Comparison of ENCODE assay signal across 9 cellular contexts in genomic region chr3:152267319-152267689, GRCh38. TPM values are rescaled to one million over a fixed set of nuclear protein-coding genes. Genes with fewer than 3 reads are reported as not detected.
DNase-seq lines count a peak whose midpoint lies in the region; ATAC-seq and TF ChIP-seq lines count a peak whose summit lies in the region.
"Had no signal": no experiment of that assay in that cellular context is flagged by ENCODE, and none has a peak within 500 bp of the region (broad histone marks: within the 10 kb centered on the region; RNA-seq: fewer than 3 reads in every experiment).

No MANE protein-coding gene starts in this region.

- H3K4me3 ChIP-seq in liver (ENCODE audit: low read depth in 1 of 3, low read length in 3 of 3) (no peak overlapping the region), thoracic aorta (peak overlapping the region; percentile 85)

- H3K4me3 Mint-ChIP-seq in activated CD4-positive, alpha-beta T cell treated with anti-CD3 and anti-CD28 coated beads, Interleukin-2, amount 10 ng/mL, durations not matched to agents 24 days and 14 days = peak overlapping the region; percentile 83
- H3K4me3 Mint-ChIP-seq in activated T-helper 2 cell treated with anti-CD3 and anti-CD28 coated beads, Interferon-gamma antibody, Interleukin-2, Interleukin-4, amounts not matched to agents 10 μg/mL and 5 μg/mL and 100 μg/mL, durations not matched to agents 14 hours and 24 hours and 36 hours (ENCODE audit: low read depth) = peak overlapping the region; percentile 89

- peak overlapping the region; percentile 94 for H3K27ac Mint-ChIP-seq in activated CD4-positive, alpha-beta T cell treated with anti-CD3 and anti-CD28 coated beads, Interleukin-2, amount 10 ng/mL, durations not matched to agents 24 days and 14 days
- H3K27ac Mint-ChIP-seq in activated T-helper 2 cell treated with anti-CD3 and anti-CD28 coated beads, Interferon-gamma antibody, Interleukin-2, Interleukin-4, amounts not matched to agents 10 μg/mL and 5 μg/mL and 100 μg/mL, durations not matched to agents 14 hours and 24 hours and 36 hours = peak overlapping the region; percentile 96

- H3K27ac ChIP-seq in liver (ENCODE audit: low read depth in 1 of 2, low read length in 2 of 2) = peak overlapping the region; percentile 98 to 99
- H3K27ac ChIP-seq in thoracic aorta = peak overlapping the region; percentile 97 to 99

- H3K4me1 Mint-ChIP-seq in activated CD4-positive, alpha-beta T cell treated with anti-CD3 and anti-CD28 coated beads, Interleukin-2, amount 10 ng/mL, durations not matched to agents 24 days and 14 days = peaks cover 43% of the 10 kb centered on the region
- H3K4me1 Mint-ChIP-seq in activated T-helper 2 cell treated with anti-CD3 and anti-CD28 coated beads, Interferon-gamma antibody, Interleukin-2, Interleukin-4, amounts not matched to agents 10 μg/mL and 5 μg/mL and 100 μg/mL, durations not matched to agents 14 hours and 24 hours and 36 hours (ENCODE audit: low read depth) = peaks cover 50% of the 10 kb centered on the region

- TF ChIP-seq CTCF in liver (IDR thresholded peaks at IDR 0.05; ENCODE audit: low read depth, low read length, missing input control) = no peak
- no peak for TF ChIP-seq CTCF in thoracic aorta (IDR thresholded peaks at IDR 0.05)

- no peaks in the 10 kb centered on the region for H3K36me3 ChIP-seq in liver (ENCODE audit: control insufficient read depth in 4 of 4, insufficient read depth in 3 of 4, low read depth in 1 of 4, low read length in 3 of 4)
- no peaks in the 10 kb centered on the region for H3K36me3 ChIP-seq in thoracic aorta

- H3K27me3 Mint-ChIP-seq in activated CD4-positive, alpha-beta T cell treated with anti-CD3 and anti-CD28 coated beads, Interleukin-2, amount 10 ng/mL, durations not matched to agents 24 days and 14 days = no peaks in the 10 kb centered on the region
- no peaks in the 10 kb centered on the region for H3K27me3 Mint-ChIP-seq in activated T-helper 2 cell treated with anti-CD3 and anti-CD28 coated beads, Interferon-gamma antibody, Interleukin-2, Interleukin-4, amounts not matched to agents 10 μg/mL and 5 μg/mL and 100 μg/mL, durations not matched to agents 14 hours and 24 hours and 36 hours (ENCODE audit: low read depth)

- 79% methylated on average over 5 of the region's 5 CpGs for WGBS in liver

- H3K9me3 ChIP-seq in liver (ENCODE audit: control insufficient read depth in 4 of 4, low read length in 3 of 4) = no peaks in the 10 kb centered on the region
- H3K9me3 ChIP-seq in thoracic aorta = no peaks in the 10 kb centered on the region

- no peaks in the 10 kb centered on the region for H3K9me3 Mint-ChIP-seq in activated CD4-positive, alpha-beta T cell treated with anti-CD3 and anti-CD28 coated beads, Interleukin-2, amount 10 ng/mL, durations not matched to agents 24 days and 14 days
- H3K9me3 Mint-ChIP-seq in activated T-helper 2 cell treated with anti-CD3 and anti-CD28 coated beads, Interferon-gamma antibody, Interleukin-2, Interleukin-4, amounts not matched to agents 10 μg/mL and 5 μg/mL and 100 μg/mL, durations not matched to agents 14 hours and 24 hours and 36 hours = no peaks in the 10 kb centered on the region

- no peak for TF ChIP-seq RAD21 in liver (IDR thresholded peaks at IDR 0.05)

- H3K9ac ChIP-seq in liver (ENCODE audit: low read depth in 1 of 2, low read length in 2 of 2) = no peak overlapping the region

- H3K36me3 Mint-ChIP-seq in activated CD4-positive, alpha-beta T cell treated with anti-CD3 and anti-CD28 coated beads, Interleukin-2, amount 10 ng/mL, durations not matched to agents 24 days and 14 days (ENCODE audit: low read depth) = peaks cover 40% of the 10 kb centered on the region
- peaks cover 38% of the 10 kb centered on the region for H3K36me3 Mint-ChIP-seq in activated T-helper 2 cell treated with anti-CD3 and anti-CD28 coated beads, Interferon-gamma antibody, Interleukin-2, Interleukin-4, amounts not matched to agents 10 μg/mL and 5 μg/mL and 100 μg/mL, durations not matched to agents 14 hours and 24 hours and 36 hours (ENCODE audit: low read depth)

- no peak for ATAC-seq in thoracic aorta (ENCODE audit: insufficient number of reproducible peaks, low FRiP score, low read depth)
- no peak for ATAC-seq in HG03159 (IDR thresholded peaks at IDR 0.05; ENCODE audit: unreplicated experiment)
- no peak for ATAC-seq in HG03045 (IDR thresholded peaks at IDR 0.05; ENCODE audit: unreplicated experiment)

- H3K4me1 ChIP-seq in liver (ENCODE audit: control insufficient read depth in 4 of 4, insufficient read depth in 4 of 4, low read length in 3 of 4) (peaks cover 0 to 18% (median 13%) of the 10 kb centered on the region in 4 donors), thoracic aorta (ENCODE audit: control insufficient read depth in 1 of 2, low read depth in 2 of 2) (peaks cover 32 to 45% of the 10 kb centered on the region in 2 donors)

- intact Hi-C loops in activated CD4-positive, alpha-beta T cell treated with anti-CD3 and anti-CD28 coated beads, Interleukin-2, amount 10 ng/mL, durations not matched to agents 24 days and 14 days (cut with micrococcal nuclease) = loop anchor here (5.0 kb wide), 2 partner anchors 425 to 1505 kb away; partner anchors contain the start of gene SIAH2
- intact Hi-C loops in activated T-helper 2 cell treated with anti-CD3 and anti-CD28 coated beads, Interferon-gamma antibody, Interleukin-2, Interleukin-4, amounts not matched to agents 10 μg/mL and 5 μg/mL and 100 μg/mL, durations not matched to agents 14 hours and 24 hours and 36 hours (cut with micrococcal nuclease) = loop anchor here (5.0 kb wide), 3 partner anchors 195 to 1505 kb away; partner anchors contain the start of genes RAP2B and SIAH2

- peak; percentile 66 for DNase-seq in activated CD4-positive, alpha-beta T cell treated with anti-CD3 and anti-CD28 coated beads, Interleukin-2, amount 10 ng/mL, durations not matched to agents 24 days and 14 days
- DNase-seq in activated CD4-positive, alpha-beta T cell treated with anti-CD3 and anti-CD28 coated beads for 48 hours = no peak
- DNase-seq in activated T-helper 2 cell treated with anti-CD3 and anti-CD28 coated beads, Interferon-gamma antibody, Interleukin-2, Interleukin-4, amounts not matched to agents 10 μg/mL and 5 μg/mL and 100 μg/mL, durations not matched to agents 14 hours and 24 hours and 36 hours (ENCODE audit: low spot score) = no peak
- DNase-seq in thoracic aorta (ENCODE audit: low spot score) (no peak), NCI-H2227 (lab: John Stamatoyannopoulos, UW; ENCODE audit: unreplicated experiment) (no peak)
- DNase-seq: NCI-H2227 treated with DMSO at 0.1 percent for 48 hours had no signal

- H3K27me3 ChIP-seq in liver (ENCODE audit: control insufficient read depth in 4 of 4, insufficient read depth in 4 of 4, low read length in 3 of 4) = no peaks in the 10 kb centered on the region
- H3K27me3 ChIP-seq in thoracic aorta (replicated peaks; ENCODE audit: insufficient read depth) = no peaks in the 10 kb centered on the region

TF ChIP-seq in liver, 16 proteins besides CTCF, POLR2A, EP300 and RAD21 (continues in another document):
- TF ChIP-seq GABPA (IDR thresholded peaks at IDR 0.05 in 1 of 2, conservative IDR thresholded peaks at IDR 0.05 in 1 of 2) (no peak), REST (IDR thresholded peaks at IDR 0.05) (no peak), YY1 (IDR thresholded peaks at IDR 0.05) (no peak), FOXA2 (IDR thresholded peaks at IDR 0.05) (no peak), FOXA1 (IDR thresholded peaks at IDR 0.05) (no peak), JUND (IDR thresholded peaks at IDR 0.05) (no peak), TAF1 (conservative IDR thresholded peaks at IDR 0.05) (no peak), ATF3 (IDR thresholded peaks at IDR 0.05) (no peak), HNF4G (IDR thresholded peaks at IDR 0.05) (no peak), SP1 (IDR thresholded peaks at IDR 0.05) (no peak), EGR1 (IDR thresholded peaks at IDR 0.05; ENCODE audit: low read depth in 2 of 2) (no peak), HNF4A (conservative IDR thresholded peaks at IDR 0.05) (no peak)

RNA-seq across cellular contexts. Expression of gene MBNL1, which starts 1.4 kb away (rescaled TPM):
- 296 and 298 TPM in 2 replicates for total RNA-seq in activated CD4-positive, alpha-beta T cell treated with anti-CD3 and anti-CD28 coated beads, Interleukin-2, amount 10 ng/mL, durations not matched to agents 24 days and 14 days
- total RNA-seq in activated T-helper 2 cell treated with anti-CD3 and anti-CD28 coated beads, Interferon-gamma antibody, Interleukin-2, Interleukin-4, amounts not matched to agents 10 μg/mL and 5 μg/mL and 100 μg/mL, durations not matched to agents 14 hours and 24 hours and 36 hours = 230 and 244 TPM in 2 replicates
- total RNA-seq in liver (100 to 1,000 TPM in 1 of 2 donors, 10 to 100 TPM in 1; 98.6 to 110 TPM), thoracic aorta (1,000 to 10,000 TPM in 1 of 2 donors, 100 to 1,000 TPM in 1; 783 to 1,062 TPM)
- polyA plus RNA-seq in liver = 10 to 100 TPM; 17.1 to 25.9 TPM
